In the genomic region with DNA sequence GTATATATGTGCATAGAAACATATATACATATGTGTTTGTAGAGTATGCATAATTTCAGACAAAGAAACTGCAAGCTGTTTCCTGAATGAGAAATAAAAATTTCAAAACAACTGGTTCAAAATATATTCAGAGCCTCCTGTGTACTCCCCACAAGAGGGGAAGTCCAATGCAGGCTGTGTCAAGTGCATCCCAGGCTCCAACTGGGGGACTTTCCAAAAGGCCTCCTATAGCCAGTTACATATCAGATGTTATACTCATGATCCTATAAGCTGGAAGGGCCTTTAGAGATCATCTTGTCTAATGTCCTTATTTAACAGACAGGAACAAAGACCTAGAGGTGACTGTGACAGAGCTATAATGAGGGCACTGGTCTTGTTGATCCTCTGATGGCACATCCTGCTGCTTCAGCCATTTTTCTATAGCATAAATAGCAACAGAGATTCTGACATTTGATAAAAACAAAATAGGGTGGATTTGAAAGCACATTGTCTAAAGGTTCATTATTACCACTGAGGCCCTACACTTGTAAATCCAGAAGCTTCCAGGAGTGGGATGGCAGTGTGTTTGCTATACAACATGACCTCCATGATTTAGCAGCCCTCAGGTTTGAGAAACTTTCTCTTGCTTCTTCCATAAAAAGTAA, we compare ENCODE assay signal across 11 cellular contexts.
DNase-seq lines count a peak whose midpoint lies in the region; ATAC-seq lines count a peak whose summit lies in the region.
"Had no signal": no experiment of that assay in that cellular context is flagged by ENCODE, and none has a peak within 500 bp of the region (broad histone marks: within the 10 kb centered on the region; RNA-seq: fewer than 3 reads in every experiment).

No MANE protein-coding gene starts in this region.

- peaks cover 85% of the 10 kb centered on the region for H3K36me3 Mint-ChIP-seq in activated T-cell treated with anti-CD3 and anti-CD28 coated beads, Interleukin-2, amount 50 U/mL, for 24 hours (ENCODE audit: low read depth)
- peaks cover 56 to 75% of the 10 kb centered on the region in 2 donors for H3K36me3 Mint-ChIP-seq in stimulated activated naive B cell treated with anti-CD40 and anti-IgM and Interleukin-4, amounts not matched to agents 10 μg/mL and 1 μg/mL and 100 μg/mL, for 72 hours

- H3K4me3 Mint-ChIP-seq in activated T-cell treated with anti-CD3 and anti-CD28 coated beads, Interleukin-2, amount 50 U/mL, for 24 hours, result no peak overlapping the region
- peak overlapping the region; percentile 10 to 50 for H3K4me3 Mint-ChIP-seq in stimulated activated naive B cell treated with anti-CD40 and anti-IgM and Interleukin-4, amounts not matched to agents 10 μg/mL and 1 μg/mL and 100 μg/mL, for 72 hours

- H3K4me1 Mint-ChIP-seq in activated T-cell treated with anti-CD3 and anti-CD28 coated beads, Interleukin-2, amount 50 U/mL, for 24 hours (ENCODE audit: low read depth), result peaks cover 61% of the 10 kb centered on the region
- H3K4me1 Mint-ChIP-seq in stimulated activated naive B cell treated with anti-CD40 and anti-IgM and Interleukin-4, amounts not matched to agents 10 μg/mL and 1 μg/mL and 100 μg/mL, for 72 hours, result peaks cover 50 to 66% of the 10 kb centered on the region in 2 donors

- no peaks in the 10 kb centered on the region for H3K27me3 Mint-ChIP-seq in activated T-cell treated with anti-CD3 and anti-CD28 coated beads, Interleukin-2, amount 50 U/mL, for 24 hours
- H3K27me3 Mint-ChIP-seq in stimulated activated naive B cell treated with anti-CD40 and anti-IgM and Interleukin-4, amounts not matched to agents 10 μg/mL and 1 μg/mL and 100 μg/mL, for 72 hours, result no peaks in the 10 kb centered on the region

- ATAC-seq in HG02642 (IDR thresholded peaks at IDR 0.05; ENCODE audit: poor library complexity, unreplicated experiment) (peak; percentile 49), HG03575 (IDR thresholded peaks at IDR 0.05; ENCODE audit: extremely low read depth, insufficient number of reproducible peaks, low FRiP score, unreplicated experiment) (peak; percentile 28)
- ATAC-seq in stimulated activated naive B cell treated with anti-CD40 and anti-IgM and Interleukin-4, amounts not matched to agents 10 μg/mL and 1 μg/mL and 100 μg/mL, for 72 hours (replicated peaks), result peak; percentile 59 to 60

- no peak for DNase-seq in activated T-cell treated with anti-CD3 and anti-CD28 coated beads, Interleukin-2, amount 50 U/mL, for 24 hours
- DNase-seq in activated T-cell treated with anti-CD3 and anti-CD28 coated beads for 4 hours, result no peak
- no peak for DNase-seq in stimulated activated naive B cell treated with anti-CD40 and anti-IgM and Interleukin-4, amounts not matched to agents 10 μg/mL and 1 μg/mL and 100 μg/mL, for 72 hours
- no peak for DNase-seq in NCI-H1417 treated with DMSO at 0.1 percent for 48 hours (lab: John Stamatoyannopoulos, UW)
- DNase-seq in NCI-H1092 treated with DMSO at 0.1 percent for 48 hours (lab: John Stamatoyannopoulos, UW), result no peak
- DNase-seq in NCI-H510A (lab: John Stamatoyannopoulos, UW), result no peak
- DNase-seq: caudate nucleus, foreskin melanocyte, mesenchymal stem cell had no signal

- H3K9me3 Mint-ChIP-seq in activated T-cell treated with anti-CD3 and anti-CD28 coated beads, Interleukin-2, amount 50 U/mL, for 24 hours, result no peaks in the 10 kb centered on the region
- H3K9me3 Mint-ChIP-seq in stimulated activated naive B cell treated with anti-CD40 and anti-IgM and Interleukin-4, amounts not matched to agents 10 μg/mL and 1 μg/mL and 100 μg/mL, for 72 hours, result peaks cover 4 to 8% of the 10 kb centered on the region in 2 donors

- peak overlapping the region; percentile 86 for H3K27ac Mint-ChIP-seq in activated T-cell treated with anti-CD3 and anti-CD28 coated beads, Interleukin-2, amount 50 U/mL, for 24 hours
- H3K27ac Mint-ChIP-seq in stimulated activated naive B cell treated with anti-CD40 and anti-IgM and Interleukin-4, amounts not matched to agents 10 μg/mL and 1 μg/mL and 100 μg/mL, for 72 hours, result peak overlapping the region; percentile 97
